13 cellular contexts compared by ENCODE assay signal in the genomic region with DNA sequence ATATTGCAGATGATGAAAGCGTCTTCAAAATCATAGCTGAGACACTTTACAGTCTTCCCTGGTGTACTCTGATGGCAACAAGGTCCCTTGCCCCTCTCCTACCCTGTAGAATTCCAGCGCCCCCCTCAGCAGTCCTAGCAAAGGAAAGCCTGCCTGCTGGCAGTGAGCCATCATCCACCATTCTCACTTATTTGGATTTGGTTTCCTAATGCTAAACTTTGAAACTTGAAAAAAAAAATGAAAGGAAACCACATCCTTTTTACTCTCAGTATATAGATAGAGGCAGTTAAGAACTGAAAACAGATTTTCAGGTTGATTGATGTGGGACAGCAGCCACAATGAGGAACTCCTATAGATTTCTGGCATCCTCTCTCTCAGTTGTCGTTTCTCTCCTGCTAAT. TPM values are rescaled to one million over a fixed set of nuclear protein-coding genes. Genes with fewer than 3 reads are reported as not detected.
A peak's percentile ranks its signal among the peaks of the same experiment; 100 is the strongest.
DNase-seq lines count a peak whose midpoint lies in the region; ATAC-seq and TF ChIP-seq lines count a peak whose summit lies in the region.
"Had no signal": no experiment of that assay in that cellular context is flagged by ENCODE, and none has a peak within 500 bp of the region (broad histone marks: within the 10 kb centered on the region; RNA-seq: fewer than 3 reads in every experiment).

A gene (plus strand): TSS at position 302 of the 400 bp plus-strand sequence. CDS start 37 bp downstream, at position 339.

- peak within 1 kb of the TSS; percentile 93 for H3K27ac Mint-ChIP-seq in activated T-helper 1 cell treated with anti-CD3 and anti-CD28 coated beads, Interleukin-12 subunit alpha, Interleukin-12 subunit beta, Interleukin-2, Interleukin-4 antibody, amounts not matched to agents 30 ng/mL and 10 ng/mL and 1 ng/mL, durations not matched to agents 14 hours and 24 hours and 36 hours
- peak within 1 kb of the TSS; percentile 77 to 93 (median 90) for H3K27ac Mint-ChIP-seq in naive thymus-derived CD4-positive, alpha-beta T cell

- no peak for TF ChIP-seq EP300 in ovary (IDR thresholded peaks at IDR 0.05)

- H3K27me3 ChIP-seq in Peyer's patch: no peaks in the 10 kb centered on the region
- no peaks in the 10 kb centered on the region for H3K27me3 ChIP-seq in naive thymus-derived CD4-positive, alpha-beta T cell (ENCODE audit: control insufficient read depth in 2 of 2, insufficient read depth in 2 of 2, low read length in 2 of 2)
- H3K27me3 ChIP-seq in ovary: no peaks in the 10 kb centered on the region

- H3K4me1 ChIP-seq in Peyer's patch (no peaks in the 10 kb centered on the region), ovary (ENCODE audit: insufficient read depth) (no peaks in the 10 kb centered on the region)
- peaks cover 42 to 47% of the 10 kb centered on the region in 2 donors for H3K4me1 ChIP-seq in naive thymus-derived CD4-positive, alpha-beta T cell (ENCODE audit: control insufficient read depth in 2 of 2, insufficient read depth in 2 of 2, low read length in 2 of 2)
- H3K4me1 ChIP-seq: heart right ventricle had no signal

- no peaks in the 10 kb centered on the region for H3K9me3 ChIP-seq in Peyer's patch
- H3K9me3 ChIP-seq in naive thymus-derived CD4-positive, alpha-beta T cell (ENCODE audit: control insufficient read depth in 2 of 3, low read length in 3 of 3): peaks cover 0 to 4% (median 0%) of the 10 kb centered on the region in 3 experiments
- no peaks in the 10 kb centered on the region for H3K9me3 ChIP-seq in ovary

- H3K27ac ChIP-seq in Peyer's patch (peak within 1 kb of the TSS; percentile 35 to 67 (median 38)), ovary (no peak within 1 kb of the TSS)
- peak within 1 kb of the TSS; percentile 21 for H3K27ac ChIP-seq in naive thymus-derived CD4-positive, alpha-beta T cell (ENCODE audit: low read depth, low read length)
- H3K27ac ChIP-seq: dorsolateral prefrontal cortex had no signal

- no peaks in the 10 kb centered on the region for H3K36me3 ChIP-seq in Peyer's patch
- H3K36me3 ChIP-seq in naive thymus-derived CD4-positive, alpha-beta T cell (ENCODE audit: control insufficient read depth in 2 of 3, insufficient read depth in 3 of 3, low read length in 3 of 3): no peaks in the 10 kb centered on the region
- H3K36me3 ChIP-seq in ovary: no peaks in the 10 kb centered on the region
- H3K36me3 ChIP-seq: heart right ventricle had no signal

- no peak for TF ChIP-seq POLR2A in Peyer's patch (IDR thresholded peaks at IDR 0.05)
- TF ChIP-seq POLR2A in ovary (IDR thresholded peaks at IDR 0.05): no peak

- TF ChIP-seq CTCF in Peyer's patch (IDR thresholded peaks at IDR 0.05): no peak
- no peak for TF ChIP-seq CTCF in ovary (IDR thresholded peaks at IDR 0.05)

- H3K36me3 Mint-ChIP-seq in activated T-helper 1 cell treated with anti-CD3 and anti-CD28 coated beads, Interleukin-12 subunit alpha, Interleukin-12 subunit beta, Interleukin-2, Interleukin-4 antibody, amounts not matched to agents 30 ng/mL and 10 ng/mL and 1 ng/mL, durations not matched to agents 14 hours and 24 hours and 36 hours (ENCODE audit: low read depth): peaks cover 51% of the 10 kb centered on the region
- H3K36me3 Mint-ChIP-seq in naive thymus-derived CD4-positive, alpha-beta T cell: peaks cover 12 to 71% (median 17%) of the 10 kb centered on the region in 5 donors

- 68 to 74% (median 71%) methylated on average over 3 of the region's 3 CpGs for WGBS in ovary, 3 donors

- peak within 1 kb of the TSS in 2 of 4 donors; percentile 3 to 16 for H3K4me3 ChIP-seq in Peyer's patch
- H3K4me3 ChIP-seq in naive thymus-derived CD4-positive, alpha-beta T cell (ENCODE audit: low read length): peak within 1 kb of the TSS; percentile 66
- no peak within 1 kb of the TSS for H3K4me3 ChIP-seq in ovary
- H3K4me3 ChIP-seq: dorsolateral prefrontal cortex had no signal

- CTCF ChIA-PET in naive thymus-derived CD4-positive, alpha-beta T cell (lab: Charles Lee): interaction anchor here (2.6 to 4.6 kb wide), 3 partner anchors 43 to 159 kb away, joined by 10 to 32 read pairs (median 25); no protein-coding TSS in a partner anchor

- POLR2A ChIA-PET in naive thymus-derived CD4-positive, alpha-beta T cell (lab: Charles Lee): interaction anchor here (1.2 to 2.5 kb wide), 5 partner anchors 30 to 158 kb away, joined by 3 to 8 read pairs (median 5); no protein-coding TSS in a partner anchor

- H3K4me3 Mint-ChIP-seq in activated T-helper 1 cell treated with anti-CD3 and anti-CD28 coated beads, Interleukin-12 subunit alpha, Interleukin-12 subunit beta, Interleukin-2, Interleukin-4 antibody, amounts not matched to agents 30 ng/mL and 10 ng/mL and 1 ng/mL, durations not matched to agents 14 hours and 24 hours and 36 hours: peak within 1 kb of the TSS; percentile 85
- H3K4me3 Mint-ChIP-seq in naive thymus-derived CD4-positive, alpha-beta T cell: peak within 1 kb of the TSS; percentile 83 to 93 (median 89)

- peaks cover 38% of the 10 kb centered on the region for H3K9me3 Mint-ChIP-seq in activated T-helper 1 cell treated with anti-CD3 and anti-CD28 coated beads, Interleukin-12 subunit alpha, Interleukin-12 subunit beta, Interleukin-2, Interleukin-4 antibody, amounts not matched to agents 30 ng/mL and 10 ng/mL and 1 ng/mL, durations not matched to agents 14 hours and 24 hours and 36 hours
- H3K9me3 Mint-ChIP-seq in naive thymus-derived CD4-positive, alpha-beta T cell: peaks cover 8 to 35% (median 22%) of the 10 kb centered on the region in 11 donors

- ATAC-seq in GM21423 (IDR thresholded peaks at IDR 0.05; ENCODE audit: unreplicated experiment) (peak; percentile 73), HG03571 (IDR thresholded peaks at IDR 0.05; ENCODE audit: unreplicated experiment) (no peak)
- ATAC-seq in naive thymus-derived CD4-positive, alpha-beta T cell: peak; percentile 87
- ATAC-seq: heart right ventricle had no signal

- intact Hi-C loops in activated T-helper 1 cell treated with anti-CD3 and anti-CD28 coated beads, Interleukin-12 subunit alpha, Interleukin-12 subunit beta, Interleukin-2, Interleukin-4 antibody, amounts not matched to agents 30 ng/mL and 10 ng/mL and 1 ng/mL, durations not matched to agents 14 hours and 24 hours and 36 hours (cut with micrococcal nuclease): loop anchor here (1.0 to 2.0 kb wide), 9 partner anchors 30 to 308 kb away; a partner anchor contains a TSS
- intact Hi-C loops in naive thymus-derived CD4-positive, alpha-beta T cell (cut with micrococcal nuclease): loop anchor here (1.0 to 10.0 kb wide), 11 partner anchors 30 to 662 kb away; a partner anchor contains a TSS
- intact Hi-C loops in ovary (cut with DNase I): no loop called here

- DNase-seq in Peyer's patch (no peak), ovary (no peak), retina (no peak), RKO (ENCODE audit: low spot score) (no peak)
- peak; percentile 36 for DNase-seq in activated T-helper 1 cell treated with anti-CD3 and anti-CD28 coated beads, Interleukin-12 subunit alpha, Interleukin-12 subunit beta, Interleukin-2, Interleukin-4 antibody, amounts not matched to agents 30 ng/mL and 10 ng/mL and 1 ng/mL, durations not matched to agents 14 hours and 24 hours and 36 hours (ENCODE audit: low spot score)
- peak in 8 of 9 donors; percentile 47 to 86 (median 80) for DNase-seq in naive thymus-derived CD4-positive, alpha-beta T cell
- DNase-seq: dorsolateral prefrontal cortex, heart right ventricle, NCI-H1048, NCI-H524 had no signal

- H3K4me1 Mint-ChIP-seq in activated T-helper 1 cell treated with anti-CD3 and anti-CD28 coated beads, Interleukin-12 subunit alpha, Interleukin-12 subunit beta, Interleukin-2, Interleukin-4 antibody, amounts not matched to agents 30 ng/mL and 10 ng/mL and 1 ng/mL, durations not matched to agents 14 hours and 24 hours and 36 hours (ENCODE audit: low read depth): peaks cover 87% of the 10 kb centered on the region
- H3K4me1 Mint-ChIP-seq in naive thymus-derived CD4-positive, alpha-beta T cell: peaks cover 44 to 92% (median 80%) of the 10 kb centered on the region in 7 donors

- H3K27me3 Mint-ChIP-seq in activated T-helper 1 cell treated with anti-CD3 and anti-CD28 coated beads, Interleukin-12 subunit alpha, Interleukin-12 subunit beta, Interleukin-2, Interleukin-4 antibody, amounts not matched to agents 30 ng/mL and 10 ng/mL and 1 ng/mL, durations not matched to agents 14 hours and 24 hours and 36 hours (ENCODE audit: insufficient read depth): no peaks in the 10 kb centered on the region
- H3K27me3 Mint-ChIP-seq in naive thymus-derived CD4-positive, alpha-beta T cell: no peaks in the 10 kb centered on the region

RNA-seq across cellular contexts. Expression of the gene that starts here (rescaled TPM):
- 10 to 100 TPM in 1 of 4 donors, 1 to 10 TPM in 2, not detected in 1; 2.2 to 13.8 (median 7.2) TPM for total RNA-seq in Peyer's patch
- total RNA-seq in activated T-helper 1 cell treated with anti-CD3 and anti-CD28 coated beads, Interleukin-12 subunit alpha, Interleukin-12 subunit beta, Interleukin-2, Interleukin-4 antibody, amounts not matched to agents 30 ng/mL and 10 ng/mL and 1 ng/mL, durations not matched to agents 14 hours and 24 hours and 36 hours: 88.1 and 93.7 TPM in 2 replicates
- total RNA-seq in naive thymus-derived CD4-positive, alpha-beta T cell: 1,000 to 10,000 TPM in 1 of 5 experiments, 10 to 100 TPM in 2, 1 to 10 TPM in 2; 2.0 to 1,076 (median 10.9) TPM
- polyA plus RNA-seq in naive thymus-derived CD4-positive, alpha-beta T cell: 10 to 100 TPM in 1 of 2 donors, 1 to 10 TPM in 1; 4.5 to 13.8 TPM
- 1 to 10 TPM in 2 of 7 donors, under 1 TPM in 4, not detected in 1; 0.51 to 1.8 (median 0.96) TPM for total RNA-seq in ovary
- 10 to 100 TPM in 1 of 2 donors, 1 to 10 TPM in 1; 1.5 to 12.9 TPM for polyA plus RNA-seq in ovary
- total RNA-seq: lung microvascular endothelial cell had no signal

Comparison
In these comparisons a context has a peak if more than half of its experiments do, and no peak if none do; other contexts are left out.
1. DNase-seq: peak in activated T-helper 1 cell treated with anti-CD3 and anti-CD28 coated beads, Interleukin-12 subunit alpha, Interleukin-12 subunit beta, Interleukin-2, Interleukin-4 antibody, amounts not matched to agents 30 ng/mL and 10 ng/mL and 1 ng/mL, durations not matched to agents 14 hours and 24 hours and 36 hours (single experiment) and naive thymus-derived CD4-positive, alpha-beta T cell (8 of 9); none in Peyer's patch (0 of 3), ovary (0 of 5), retina (single experiment) and RKO (single experiment).
2. H3K27ac ChIP-seq: peak in Peyer's patch (4 of 4) and naive thymus-derived CD4-positive, alpha-beta T cell (single experiment); none in ovary (0 of 2).
3. intact Hi-C loops: an anchor here in activated T-helper 1 cell treated with anti-CD3 and anti-CD28 coated beads, Interleukin-12 subunit alpha, Interleukin-12 subunit beta, Interleukin-2, Interleukin-4 antibody, amounts not matched to agents 30 ng/mL and 10 ng/mL and 1 ng/mL, durations not matched to agents 14 hours and 24 hours and 36 hours (1.0 to 2.0 kb wide) and naive thymus-derived CD4-positive, alpha-beta T cell (1.0 to 10.0 kb wide); none called in ovary.